ENCODE assay signal across 22 cellular contexts in the genomic region with DNA sequence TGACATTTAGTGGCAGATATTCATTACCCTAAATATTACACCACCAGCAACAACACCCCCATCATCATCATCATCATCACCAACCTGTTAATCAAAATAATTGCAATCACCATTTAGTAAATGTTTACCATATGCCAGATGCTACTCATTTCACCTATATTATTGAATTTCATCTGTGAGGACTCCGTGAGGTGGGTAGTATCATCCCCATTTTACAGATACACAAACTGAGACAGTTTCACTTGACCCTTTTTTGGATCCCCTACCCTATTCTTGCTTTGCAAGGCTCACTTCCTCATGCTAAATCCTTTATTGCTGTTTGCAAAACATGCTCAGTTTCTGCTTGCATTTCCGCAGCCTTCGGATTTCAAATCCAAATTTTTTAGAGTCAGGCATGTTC. TPM values are rescaled to one million over a fixed set of nuclear protein-coding genes. Genes with fewer than 3 reads are reported as not detected.
DNase-seq lines count a peak whose midpoint lies in the region; ATAC-seq, FAIRE-seq and TF ChIP-seq lines count a peak whose summit lies in the region.
"Had no signal": no experiment of that assay in that cellular context is flagged by ENCODE, and none has a peak within 500 bp of the region (broad histone marks: within the 10 kb centered on the region; RNA-seq: fewer than 3 reads in every experiment).

No MANE protein-coding gene starts in this region.

- CTCF ChIA-PET in K562 (lab: Yijun Ruan, JAX; ENCODE audit: low intra/inter-chr PET ratio), result no interaction called here

- TF ChIP-seq POLR2A in GM12891 (IDR thresholded peaks at IDR 0.05; ENCODE audit: low read depth, low read length) (no peak), K562 (conservative IDR thresholded peaks at IDR 0.05) (no peak)

- no peak for TF ChIP-seq CTCF in K562 (IDR thresholded peaks at IDR 0.05 in 2 of 3, conservative IDR thresholded peaks at IDR 0.05 in 1 of 3; ENCODE audit: insufficient read depth in 2 of 3, low read depth in 1 of 3, low read length in 3 of 3)

- no peaks in the 10 kb centered on the region for H3K27me3 ChIP-seq in K562 (ENCODE audit: control insufficient read depth in 2 of 2, insufficient read depth in 2 of 2, low read length in 2 of 2)
- H3K27me3 ChIP-seq: BLaER1 treated with 17β-estradiol and CSF1 and Interleukin-3, amounts not matched to agents 10 nM and 100 nM had no signal

- no peak overlapping the region for H3K4me3 ChIP-seq in K562
- H3K4me3 ChIP-seq: A549; BLaER1 treated with 17β-estradiol and CSF1 and Interleukin-3, amounts not matched to agents 10 nM and 100 nM had no signal

- DNase-seq in GM12891 (ENCODE audit: insufficient read length, low spot score) (no peak), MV-4-11 (lab: John Stamatoyannopoulos, UW) (peak; percentile 24), K562 (ENCODE audit: extremely low read depth in 1 of 4, low spot score in 3 of 4) (no peak), HTR-8/SVneo (ENCODE audit: insufficient read length, low spot score) (no peak)
- DNase-seq: AML-193; Caco-2; Calu3; CD4-positive, alpha-beta T cell; CD8-positive, alpha-beta T cell; DMS79 treated with DMSO at 0.1 percent for 48 hours; GF-D8 had no signal

- H3K4me1 ChIP-seq in K562 (replicated peaks in 1 of 2; ENCODE audit: control insufficient read depth in 2 of 2, insufficient read depth in 2 of 2, low read length in 2 of 2), result peaks cover 11 to 15% of the 10 kb centered on the region in 2 experiments
- H3K4me1 ChIP-seq: A549; BLaER1 treated with 17β-estradiol and CSF1 and Interleukin-3, amounts not matched to agents 10 nM and 100 nM had no signal

- in situ Hi-C loops in K562 (cut with MboI), result no loop called here

- no peaks in the 10 kb centered on the region for H3K79me2 ChIP-seq in K562 (ENCODE audit: control insufficient read depth, insufficient read depth, low read length)

- intact Hi-C loops in K562 (cut with micrococcal nuclease), result loop anchor here (5.0 kb wide), 1 partner anchor 38 kb away; no protein-coding TSS in a partner anchor

- no peak for FAIRE-seq in GM12891 (lab: Jason Lieb, UNC)
- no peak for FAIRE-seq in K562 (lab: Jason Lieb, UNC)
- no peak for FAIRE-seq in HTR-8/SVneo (lab: Jason Lieb, UNC)
- FAIRE-seq: A549, D721Med, G401.6, GM12892, GM18507, GM19239 had no signal

- no peak overlapping the region for H3K27ac ChIP-seq in K562 (ENCODE audit: extremely low read depth, low read depth, low read length)
- H3K27ac ChIP-seq: 22Rv1; A549; BLaER1 treated with 17β-estradiol and CSF1 and Interleukin-3, amounts not matched to agents 10 nM and 100 nM; C4-2B had no signal

- no peak for TF ChIP-seq EP300 in K562 (IDR thresholded peaks at IDR 0.05; ENCODE audit: low read length)

- WGBS in K562 (ENCODE audit: insufficient coverage, low coverage, missing lambda C conversion rate), result 86% methylated on average over 3 of the region's 3 CpGs

- no peak for TF ChIP-seq RAD21 in K562 (CRISPR knock-in tag; conservative IDR thresholded peaks at IDR 0.05 in 1 of 2, IDR thresholded peaks at IDR 0.05 in 1 of 2)

- POLR2A ChIA-PET in K562 (lab: Yijun Ruan, JAX), result no interaction called here

- H3K9me3 ChIP-seq in K562 (replicated peaks; ENCODE audit: control insufficient read depth, insufficient read depth, low read depth, low read length), result no peaks in the 10 kb centered on the region
- H3K9me3 ChIP-seq: BLaER1 treated with 17β-estradiol and CSF1 and Interleukin-3, amounts not matched to agents 10 nM and 100 nM had no signal

- H3K36me3 ChIP-seq in K562 (ENCODE audit: control insufficient read depth, insufficient read depth, low read length), result no peaks in the 10 kb centered on the region
- H3K36me3 ChIP-seq: BLaER1 treated with 17β-estradiol and CSF1 and Interleukin-3, amounts not matched to agents 10 nM and 100 nM had no signal

- no peak overlapping the region for H3K9ac ChIP-seq in K562 (ENCODE audit: insufficient read depth in 1 of 2, low read depth in 2 of 2, low read length in 2 of 2)
- H3K9ac ChIP-seq: BLaER1 treated with 17β-estradiol and CSF1 and Interleukin-3, amounts not matched to agents 10 nM and 100 nM had no signal

- no peak for ATAC-seq in K562
- no peak for ATAC-seq in HG02642 (IDR thresholded peaks at IDR 0.05; ENCODE audit: poor library complexity, unreplicated experiment)
- no peak for ATAC-seq in GM21367 (IDR thresholded peaks at IDR 0.05; ENCODE audit: unreplicated experiment)
- ATAC-seq: A549; CD8-positive, alpha-beta T cell had no signal

- no peaks in the 10 kb centered on the region for H4K20me1 ChIP-seq in K562 (replicated peaks; ENCODE audit: control insufficient read depth, insufficient read depth, low read length)
- H4K20me1 ChIP-seq: BLaER1 treated with 17β-estradiol and CSF1 and Interleukin-3, amounts not matched to agents 10 nM and 100 nM had no signal

- H2AFZ ChIP-seq in K562 (ENCODE audit: low read depth, low read length), result no peak overlapping the region

- no peaks in the 10 kb centered on the region for H3K9me1 ChIP-seq in K562 (ENCODE audit: control insufficient read depth, insufficient read depth, low read length)

- H3K4me2 ChIP-seq in K562 (ENCODE audit: insufficient read depth, low read length), result no peak overlapping the region
- H3K4me2 ChIP-seq: A549; BLaER1 treated with 17β-estradiol and CSF1 and Interleukin-3, amounts not matched to agents 10 nM and 100 nM had no signal

- BruUV-seq in K562 (replicated peaks; lab: Mats Ljungman, UMichigan), result no TSS peak

TF ChIP-seq in GM12891, 5 proteins besides CTCF, POLR2A, EP300 and RAD21:
- TF ChIP-seq SPI1 (IDR thresholded peaks at IDR 0.05; ENCODE audit: low read depth, low read length), result 0 out of 2 replicates have a peak, but pooled peaks have one; percentile 2
- TF ChIP-seq TAF1 (IDR thresholded peaks at IDR 0.05; ENCODE audit: low read depth, low read length), result no peak

TF ChIP-seq in K562, 482 proteins besides CTCF, POLR2A, EP300 and RAD21 (continues in another document):
- TF ChIP-seq HMG20B (CRISPR knock-in tag; IDR thresholded peaks at IDR 0.05) (no peak), KDM1A (IDR thresholded peaks at IDR 0.05) (peak in 1 of 2 experiments; percentile 53; a peak in 2 of 4 replicates)

RNA-seq across cellular contexts. Expression of a gene that starts 18.3 kb away (rescaled TPM):
- polyA plus RNA-seq in GM12891 (2012; ENCODE audit: low read depth, missing spikeins), result 0.92 TPM
- 17.4 and 23.9 TPM in 2 replicates for total RNA-seq in K562 (2011; cell fraction: chromatin; rRNA removed; ENCODE audit: low replicate concordance)
- 10.8 and 11.7 TPM in 2 replicates for total RNA-seq in K562 (2011; cell fraction: nucleolus; rRNA removed)
- total RNA-seq in K562 (2011; cell fraction: nucleoplasm; rRNA removed), result 20.8 and 25.6 TPM in 2 replicates
- total RNA-seq in K562 (2014; rRNA removed), result 4.9 and 5.3 TPM in 2 replicates
- 5.8 and 5.9 TPM in 2 replicates for total RNA-seq in K562 (2014; rRNA removed; fragmentation: Illumina TruSeq; extraction: Trizol)
- total RNA-seq in K562 (2015; rRNA removed; fragmentation: Illumina TruSeq; extraction: Trizol), result 3.7 and 5.0 TPM in 2 replicates
- total RNA-seq in K562 (2021), result 5.6 and 6.0 TPM in 2 replicates
- 8.1 and 9.6 TPM in 2 replicates for polyA plus RNA-seq in K562 (2011; rRNA removed)
- polyA plus RNA-seq in K562 (2011; cell fraction: cytosol; rRNA removed), result 7.7 and 9.3 TPM in 2 replicates
- 17.0 and 18.9 TPM in 2 replicates for polyA plus RNA-seq in K562 (2011; cell fraction: nucleus; rRNA removed)
- 5.8 and 9.3 TPM in 2 replicates for polyA plus RNA-seq in K562 (2012)
- 7.0 and 7.3 TPM in 2 replicates for polyA plus RNA-seq in K562 (2014; fragmentation: Illumina TruSeq; extraction: Trizol)
- 1 to 10 TPM; 4.2 to 6.1 TPM for polyA plus RNA-seq in K562 (2014; fragmentation: Nextera tagmentation; extraction: Ambion mirVana)
- 6.9 and 7.3 TPM in 2 replicates for polyA plus RNA-seq in K562 (2014; rRNA removed)
- 9.2 and 12.9 TPM in 2 replicates for polyA minus RNA-seq in K562 (2011; rRNA and poly(A)+ RNA removed)
- polyA minus RNA-seq in K562 (2011; cell fraction: cytosol; rRNA and poly(A)+ RNA removed), result 2.0 and 3.0 TPM in 2 replicates
- 12.3 and 19.1 TPM in 2 replicates for polyA minus RNA-seq in K562 (2011; cell fraction: nucleus; rRNA and poly(A)+ RNA removed)

RNA-seq across cellular contexts. Expression of a gene that starts 56.4 kb away (rescaled TPM):
- 36.3 TPM for polyA plus RNA-seq in GM12891 (2012; ENCODE audit: low read depth, missing spikeins)
- total RNA-seq in K562 (2011; cell fraction: chromatin; rRNA removed; ENCODE audit: low replicate concordance), result 39.3 and 74.9 TPM in 2 replicates
- 60.9 and 72.5 TPM in 2 replicates for total RNA-seq in K562 (2011; cell fraction: nucleolus; rRNA removed)
- total RNA-seq in K562 (2011; cell fraction: nucleoplasm; rRNA removed), result 49.7 and 55.9 TPM in 2 replicates
- total RNA-seq in K562 (2014; rRNA removed) (51.0 and 56.6 TPM in 2 replicates), K562 (2014; rRNA removed; fragmentation: Illumina TruSeq; extraction: Trizol) (24.6 and 26.3 TPM in 2 replicates), K562 (2015; rRNA removed; fragmentation: Illumina TruSeq; extraction: Trizol) (40.0 and 40.9 TPM in 2 replicates), K562 (2021) (49.2 and 52.7 TPM in 2 replicates)
- polyA plus RNA-seq in K562 (2011; rRNA removed) (30.8 and 32.8 TPM in 2 replicates), K562 (2014; fragmentation: Illumina TruSeq; extraction: Trizol) (31.6 and 35.1 TPM in 2 replicates), K562 (2014; fragmentation: Nextera tagmentation; extraction: Ambion mirVana) (10 to 100 TPM in 1 of 2 experiments, 1 to 10 TPM in 1; 9.0 to 11.7 TPM), K562 (2014; rRNA removed) (35.5 and 45.5 TPM in 2 replicates)
- 31.2 and 50.1 TPM in 2 replicates for polyA plus RNA-seq in K562 (2011; cell fraction: cytosol; rRNA removed)
- 44.5 and 69.3 TPM in 2 replicates for polyA plus RNA-seq in K562 (2011; cell fraction: nucleus; rRNA removed)
- polyA plus RNA-seq in K562 (2012), result 22.0 and 27.2 TPM in 2 replicates
- 20.7 and 30.4 TPM in 2 replicates for polyA minus RNA-seq in K562 (2011; rRNA and poly(A)+ RNA removed)
- 20.4 and 26.9 TPM in 2 replicates for polyA minus RNA-seq in K562 (2011; cell fraction: cytosol; rRNA and poly(A)+ RNA removed)
- polyA minus RNA-seq in K562 (2011; cell fraction: nucleus; rRNA and poly(A)+ RNA removed), result 39.8 and 44.6 TPM in 2 replicates
